Comparison of ENCODE assay signal across 21 cellular contexts in the genomic region with DNA sequence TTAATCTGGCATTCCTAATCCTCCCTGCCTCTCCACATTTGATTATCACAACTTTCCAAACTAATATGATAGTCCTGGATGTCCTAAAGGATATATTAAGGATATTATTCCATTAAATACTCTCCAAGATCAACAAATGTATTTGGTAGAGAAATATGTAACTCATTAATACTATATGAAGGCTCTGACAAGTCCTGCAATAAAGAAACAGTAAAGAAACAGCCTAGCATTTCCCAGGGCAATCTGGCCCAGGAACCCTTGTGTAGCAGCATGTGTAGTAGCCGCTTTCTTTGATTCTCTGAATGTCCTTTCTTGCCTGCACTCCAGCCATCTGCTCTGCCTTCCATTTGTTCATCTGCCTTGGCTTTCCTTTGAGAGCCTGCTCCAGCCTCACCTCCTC. TPM values are rescaled to one million over a fixed set of nuclear protein-coding genes. Genes with fewer than 3 reads are reported as not detected.
DNase-seq lines count a peak whose midpoint lies in the region; ATAC-seq and TF ChIP-seq lines count a peak whose summit lies in the region.
"Had no signal": no experiment of that assay in that cellular context is flagged by ENCODE, and none has a peak within 500 bp of the region (broad histone marks: within the 10 kb centered on the region; RNA-seq: fewer than 3 reads in every experiment).

No MANE protein-coding gene starts in this region.

- intact Hi-C loops in tibial artery (cut with DNase I; ENCODE audit: low total_unique reads), result no loop called here

- no peak for ATAC-seq in WTC11
- ATAC-seq: heart right ventricle, left ventricle myocardium superior, PC-3 had no signal

- H3K9me3 ChIP-seq in tibial artery, result no peaks in the 10 kb centered on the region
- H3K9me3 ChIP-seq: heart right ventricle, vagina had no signal

- POLR2A ChIA-PET in WTC11 (lab: Charles Lee), result no interaction called here

- H3K4me3 Mint-ChIP-seq in WTC11, result no peak overlapping the region
- H3K4me3 Mint-ChIP-seq in glutamatergic neuron (ENCODE audit: unreplicated experiment), result peak overlapping the region; percentile 69
- H3K4me3 Mint-ChIP-seq: activated CD4-positive, alpha-beta memory T cell treated with anti-CD3 and anti-CD28 coated beads, Interleukin-2, amount 10 ng/mL, durations not matched to agents 7 days and 5 days had no signal

- H3K4me3 ChIP-seq in tibial artery, result no peak overlapping the region
- H3K4me3 ChIP-seq: heart right ventricle, vagina had no signal

- no peaks in the 10 kb centered on the region for H3K27me3 ChIP-seq in tibial artery
- H3K27me3 ChIP-seq: heart right ventricle, vagina had no signal

- DNase-seq in NCI-H524 (lab: John Stamatoyannopoulos, UW) (peak; percentile 16 to 39), NCI-H524 treated with DMSO at 0.1 percent for 48 hours (lab: John Stamatoyannopoulos, UW) (no peak), WTC11 (ENCODE audit: low spot score) (no peak), glutamatergic neuron (no peak), tibial artery (no peak), epidermal melanocyte (ENCODE audit: insufficient read length, low spot score) (no peak), NCI-H1092 (lab: John Stamatoyannopoulos, UW) (no peak), T-helper 1 cell (no peak)
- DNase-seq: 8988T; activated B cell treated with CpG ODN at 0.5 μM for 24 hours; activated CD4-positive, alpha-beta memory T cell treated with anti-CD3 and anti-CD28 coated beads, Interleukin-2, amount 10 ng/mL, durations not matched to agents 7 days and 5 days; activated naive CD4-positive, alpha-beta T cell treated with Interleukin-2 at 50 U/mL for 16 hours; effector memory CD4-positive, alpha-beta T cell; EL; H7; heart right ventricle; immature natural killer cell; left ventricle myocardium superior; PC-3; stimulated activated CD4-positive, alpha-beta T cell treated with anti-CD3 and anti-CD28 coated beads, Interleukin-4, amount 100 ng/mL, for 4 hours had no signal

- H3K27me3 Mint-ChIP-seq in WTC11 (ENCODE audit: low read depth) (no peaks in the 10 kb centered on the region), glutamatergic neuron (ENCODE audit: unreplicated experiment) (peaks cover 7% of the 10 kb centered on the region)
- H3K27me3 Mint-ChIP-seq: activated B cell treated with CpG ODN at 0.5 μM for 24 hours; activated CD4-positive, alpha-beta memory T cell treated with anti-CD3 and anti-CD28 coated beads, Interleukin-2, amount 10 ng/mL, durations not matched to agents 7 days and 5 days had no signal

- 0 out of 2 replicates have a peak overlapping the region, but pooled peaks have one; percentile 31 for H3K27ac Mint-ChIP-seq in WTC11
- peak overlapping the region; percentile 95 for H3K27ac Mint-ChIP-seq in glutamatergic neuron (ENCODE audit: unreplicated experiment)
- H3K27ac Mint-ChIP-seq: activated CD4-positive, alpha-beta memory T cell treated with anti-CD3 and anti-CD28 coated beads, Interleukin-2, amount 10 ng/mL, durations not matched to agents 7 days and 5 days had no signal

- no peaks in the 10 kb centered on the region for H3K9me3 Mint-ChIP-seq in WTC11
- H3K9me3 Mint-ChIP-seq in glutamatergic neuron (ENCODE audit: unreplicated experiment), result peaks cover 5% of the 10 kb centered on the region
- H3K9me3 Mint-ChIP-seq: activated B cell treated with CpG ODN at 0.5 μM for 24 hours; activated CD4-positive, alpha-beta memory T cell treated with anti-CD3 and anti-CD28 coated beads, Interleukin-2, amount 10 ng/mL, durations not matched to agents 7 days and 5 days; immature natural killer cell had no signal

- CTCF ChIA-PET in WTC11 (lab: Charles Lee), result interaction anchor here (1.0 to 2.3 kb wide), 3 partner anchors 20 to 145 kb away, joined by 3 to 9 read pairs (median 6); a partner anchor contains a TSS

- H3K36me3 ChIP-seq in tibial artery, result no peaks in the 10 kb centered on the region
- H3K36me3 ChIP-seq: heart right ventricle, vagina had no signal

- TF ChIP-seq CTCF in WTC11 (IDR thresholded peaks at IDR 0.05) (no peak), glutamatergic neuron (IDR thresholded peaks at IDR 0.05; ENCODE audit: partially characterized antibody, unreplicated experiment) (no peak), tibial artery (IDR thresholded peaks at IDR 0.05) (no peak)

- H3K27ac ChIP-seq in tibial artery, result peak overlapping the region; percentile 74 to 86

- H3K4me1 Mint-ChIP-seq in WTC11 (peaks cover 60% of the 10 kb centered on the region), glutamatergic neuron (ENCODE audit: low read depth, unreplicated experiment) (peaks cover 49% of the 10 kb centered on the region)
- H3K4me1 Mint-ChIP-seq: activated CD4-positive, alpha-beta memory T cell treated with anti-CD3 and anti-CD28 coated beads, Interleukin-2, amount 10 ng/mL, durations not matched to agents 7 days and 5 days had no signal

- H3K4me1 ChIP-seq in tibial artery, result peaks cover 0 to 96% (median 83%) of the 10 kb centered on the region in 4 donors

- no peaks in the 10 kb centered on the region for H3K36me3 Mint-ChIP-seq in WTC11
- H3K36me3 Mint-ChIP-seq in glutamatergic neuron (ENCODE audit: unreplicated experiment), result no peaks in the 10 kb centered on the region

TF ChIP-seq in WTC11, 78 proteins besides CTCF, POLR2A, EP300 and RAD21:
- TF ChIP-seq FOXJ3 (CRISPR knock-in tag; IDR thresholded peaks at IDR 0.05; ENCODE audit: borderline replicate concordance) (no peak), ZNF232 (CRISPR knock-in tag; IDR thresholded peaks at IDR 0.05) (no peak), MXD4 (CRISPR knock-in tag; IDR thresholded peaks at IDR 0.05; ENCODE audit: borderline replicate concordance) (no peak), ETV6 (CRISPR knock-in tag; IDR thresholded peaks at IDR 0.05) (no peak)
- TF ChIP-seq, protein P1, sequence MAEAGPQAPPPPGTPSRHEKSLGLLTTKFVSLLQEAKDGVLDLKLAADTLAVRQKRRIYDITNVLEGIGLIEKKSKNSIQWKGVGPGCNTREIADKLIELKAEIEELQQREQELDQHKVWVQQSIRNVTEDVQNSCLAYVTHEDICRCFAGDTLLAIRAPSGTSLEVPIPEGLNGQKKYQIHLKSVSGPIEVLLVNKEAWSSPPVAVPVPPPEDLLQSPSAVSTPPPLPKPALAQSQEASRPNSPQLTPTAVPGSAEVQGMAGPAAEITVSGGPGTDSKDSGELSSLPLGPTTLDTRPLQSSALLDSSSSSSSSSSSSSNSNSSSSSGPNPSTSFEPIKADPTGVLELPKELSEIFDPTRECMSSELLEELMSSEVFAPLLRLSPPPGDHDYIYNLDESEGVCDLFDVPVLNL (CRISPR knock-in tag; IDR thresholded peaks at IDR 0.05; ENCODE audit: borderline replicate concordance, low read depth), result no peak
- TF ChIP-seq, protein P2, sequence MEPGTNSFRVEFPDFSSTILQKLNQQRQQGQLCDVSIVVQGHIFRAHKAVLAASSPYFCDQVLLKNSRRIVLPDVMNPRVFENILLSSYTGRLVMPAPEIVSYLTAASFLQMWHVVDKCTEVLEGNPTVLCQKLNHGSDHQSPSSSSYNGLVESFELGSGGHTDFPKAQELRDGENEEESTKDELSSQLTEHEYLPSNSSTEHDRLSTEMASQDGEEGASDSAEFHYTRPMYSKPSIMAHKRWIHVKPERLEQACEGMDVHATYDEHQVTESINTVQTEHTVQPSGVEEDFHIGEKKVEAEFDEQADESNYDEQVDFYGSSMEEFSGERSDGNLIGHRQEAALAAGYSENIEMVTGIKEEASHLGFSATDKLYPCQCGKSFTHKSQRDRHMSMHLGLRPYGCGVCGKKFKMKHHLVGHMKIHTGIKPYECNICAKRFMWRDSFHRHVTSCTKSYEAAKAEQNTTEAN (CRISPR knock-in tag; IDR thresholded peaks at IDR 0.05), result no peak
- TF ChIP-seq, protein P3, sequence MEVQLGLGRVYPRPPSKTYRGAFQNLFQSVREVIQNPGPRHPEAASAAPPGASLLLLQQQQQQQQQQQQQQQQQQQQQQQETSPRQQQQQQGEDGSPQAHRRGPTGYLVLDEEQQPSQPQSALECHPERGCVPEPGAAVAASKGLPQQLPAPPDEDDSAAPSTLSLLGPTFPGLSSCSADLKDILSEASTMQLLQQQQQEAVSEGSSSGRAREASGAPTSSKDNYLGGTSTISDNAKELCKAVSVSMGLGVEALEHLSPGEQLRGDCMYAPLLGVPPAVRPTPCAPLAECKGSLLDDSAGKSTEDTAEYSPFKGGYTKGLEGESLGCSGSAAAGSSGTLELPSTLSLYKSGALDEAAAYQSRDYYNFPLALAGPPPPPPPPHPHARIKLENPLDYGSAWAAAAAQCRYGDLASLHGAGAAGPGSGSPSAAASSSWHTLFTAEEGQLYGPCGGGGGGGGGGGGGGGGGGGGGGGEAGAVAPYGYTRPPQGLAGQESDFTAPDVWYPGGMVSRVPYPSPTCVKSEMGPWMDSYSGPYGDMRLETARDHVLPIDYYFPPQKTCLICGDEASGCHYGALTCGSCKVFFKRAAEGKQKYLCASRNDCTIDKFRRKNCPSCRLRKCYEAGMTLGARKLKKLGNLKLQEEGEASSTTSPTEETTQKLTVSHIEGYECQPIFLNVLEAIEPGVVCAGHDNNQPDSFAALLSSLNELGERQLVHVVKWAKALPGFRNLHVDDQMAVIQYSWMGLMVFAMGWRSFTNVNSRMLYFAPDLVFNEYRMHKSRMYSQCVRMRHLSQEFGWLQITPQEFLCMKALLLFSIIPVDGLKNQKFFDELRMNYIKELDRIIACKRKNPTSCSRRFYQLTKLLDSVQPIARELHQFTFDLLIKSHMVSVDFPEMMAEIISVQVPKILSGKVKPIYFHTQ (CRISPR knock-in tag; IDR thresholded peaks at IDR 0.05), result no peak
- TF ChIP-seq, protein P4, sequence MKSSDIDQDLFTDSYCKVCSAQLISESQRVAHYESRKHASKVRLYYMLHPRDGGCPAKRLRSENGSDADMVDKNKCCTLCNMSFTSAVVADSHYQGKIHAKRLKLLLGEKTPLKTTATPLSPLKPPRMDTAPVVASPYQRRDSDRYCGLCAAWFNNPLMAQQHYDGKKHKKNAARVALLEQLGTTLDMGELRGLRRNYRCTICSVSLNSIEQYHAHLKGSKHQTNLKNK (CRISPR knock-in tag; IDR thresholded peaks at IDR 0.05), result no peak

RNA-seq across cellular contexts. Expression of a gene that starts 23.7 kb away (rescaled TPM):
- total RNA-seq in WTC11 (2021), result 13.4 to 14.4 TPM (median 13.5 TPM) in 3 replicates
- total RNA-seq in glutamatergic neuron (ENCODE audit: unreplicated experiment), result 16.2 TPM

Comparison
In these comparisons a context has a peak if more than half of its experiments do, and no peak if none do; other contexts are left out.
1. DNase-seq: peak in NCI-H524 (2 of 2); none in NCI-H524 treated with DMSO at 0.1 percent for 48 hours (single experiment), WTC11 (single experiment), glutamatergic neuron (single experiment), tibial artery (0 of 2), epidermal melanocyte (single experiment), NCI-H1092 (single experiment) and T-helper 1 cell (0 of 5).